ENCODE assay signal across 19 cellular contexts in genomic region chr16:85836706-85837582, GRCh38. TPM values are rescaled to one million over a fixed set of nuclear protein-coding genes. Genes with fewer than 3 reads are reported as not detected.
DNase-seq lines count a peak whose midpoint lies in the region; ATAC-seq, FAIRE-seq and TF ChIP-seq lines count a peak whose summit lies in the region.
"Had no signal": no experiment of that assay in that cellular context is flagged by ENCODE, and none has a peak within 500 bp of the region (broad histone marks: within the 10 kb centered on the region; RNA-seq: fewer than 3 reads in every experiment).

No MANE protein-coding gene starts in this region.

- H3K27me3 Mint-ChIP-seq in activated T-cell treated with anti-CD3 and anti-CD28 coated beads, Interleukin-2, amount 50 U/mL, for 24 hours: peaks cover 49% of the 10 kb centered on the region

- POLR2A ChIA-PET in HepG2 (lab: Yijun Ruan, JAX): no interaction called here

- DNase-seq in right lobe of liver (peak in 2 of 3 donors; percentile 8 to 22), HepG2 (ENCODE audit: low spot score) (no peak), NOMO-1 treated with DMSO at 0.1 percent for 48 hours (lab: John Stamatoyannopoulos, UW; ENCODE audit: unreplicated experiment) (peak; percentile 75), mesenchymal stem cell (no peak), iPS-NIHi7 (ENCODE audit: extremely low spot score) (no peak), anterior cingulate cortex (lab: John Stamatoyannopoulos, UW) (no peak), T-helper 2 cell (no peak)
- no peak for DNase-seq in activated T-cell treated with anti-CD3 and anti-CD28 coated beads, Interleukin-2, amount 50 U/mL, for 24 hours
- DNase-seq: CD4-positive, alpha-beta T cell; DMS79; GM23248; HFFc6; NCI-H1436; NCI-H2029 treated with DMSO at 0.1 percent for 48 hours; NCI-H524 treated with DMSO at 0.1 percent for 48 hours; Right ventricle myocardium superior had no signal

- no peak overlapping the region for H4K8ac ChIP-seq in mesenchymal stem cell (ENCODE audit: low read length)

- no peaks in the 10 kb centered on the region for H3K4me1 ChIP-seq in right lobe of liver
- no peaks in the 10 kb centered on the region for H3K4me1 ChIP-seq in HepG2 (ENCODE audit: insufficient read depth, low read length)
- no peaks in the 10 kb centered on the region for H3K4me1 ChIP-seq in mesenchymal stem cell (ENCODE audit: control insufficient read depth, insufficient read depth, low read depth, low read length)
- H3K4me1 ChIP-seq: A549 had no signal

- no peaks in the 10 kb centered on the region for H3K4me1 Mint-ChIP-seq in activated T-cell treated with anti-CD3 and anti-CD28 coated beads, Interleukin-2, amount 50 U/mL, for 24 hours (ENCODE audit: low read depth)

- no peak overlapping the region for H3K14ac ChIP-seq in mesenchymal stem cell (ENCODE audit: low read length in 2 of 2)

- peak overlapping the region; percentile 63 for H4K91ac ChIP-seq in mesenchymal stem cell (ENCODE audit: low read length)

- no peak for FAIRE-seq in HepG2 (lab: Jason Lieb, UNC)
- FAIRE-seq: A549, GM12878 had no signal

- no peak overlapping the region for H3K4me3 Mint-ChIP-seq in activated T-cell treated with anti-CD3 and anti-CD28 coated beads, Interleukin-2, amount 50 U/mL, for 24 hours
- H3K4me3 Mint-ChIP-seq: CD4-positive, alpha-beta T cell; HFFc6 had no signal

- no peak overlapping the region for H3K27ac ChIP-seq in right lobe of liver
- H3K27ac ChIP-seq in HepG2 (ENCODE audit: extremely low read length, insufficient read depth, low read length): no peak overlapping the region
- no peak overlapping the region for H3K27ac ChIP-seq in mesenchymal stem cell (ENCODE audit: low read length, poor library complexity, severe bottlenecking)
- H3K27ac ChIP-seq: A549, GM23248, KMS-11 had no signal

- no peak overlapping the region for H3K23ac ChIP-seq in mesenchymal stem cell (ENCODE audit: low read length in 2 of 2)

- in situ Hi-C loops in HepG2 (cut with HindIII; ENCODE audit: extremely low pct_ligation_motif_present, low pct_unique_long_range_greater_than_20kb): no loop called here

- no peaks in the 10 kb centered on the region for H3K36me3 ChIP-seq in right lobe of liver
- no peaks in the 10 kb centered on the region for H3K36me3 ChIP-seq in HepG2 (replicated peaks in 1 of 2; ENCODE audit: control insufficient read depth in 1 of 2, insufficient read depth in 2 of 2, low read length in 2 of 2)
- no peaks in the 10 kb centered on the region for H3K36me3 ChIP-seq in mesenchymal stem cell (ENCODE audit: control insufficient read depth in 1 of 2, insufficient read depth in 2 of 2, low read depth in 1 of 2, low read length in 2 of 2)

- no peak for ATAC-seq in right lobe of liver
- ATAC-seq in HepG2: no peak
- ATAC-seq: GM12878 had no signal

- H2BK5ac ChIP-seq in mesenchymal stem cell (ENCODE audit: low read depth, low read length, poor library complexity, severe bottlenecking): no peak overlapping the region

- no peak overlapping the region for H2BK12ac ChIP-seq in mesenchymal stem cell (ENCODE audit: low read length in 2 of 2)

- H3K79me1 ChIP-seq in mesenchymal stem cell (replicated peaks; ENCODE audit: low read length, poor library complexity, severe bottlenecking): no peaks in the 10 kb centered on the region

- H2AFZ ChIP-seq in HepG2 (ENCODE audit: low read length) (no peak overlapping the region), mesenchymal stem cell (ENCODE audit: low read depth, low read length) (no peak overlapping the region)
- H2AFZ ChIP-seq: GM23248 had no signal

- no peaks in the 10 kb centered on the region for H4K20me1 ChIP-seq in HepG2 (ENCODE audit: insufficient read depth, low read length)

- 71% methylated on average over 11 of the region's 24 CpGs for WGBS in right lobe of liver (ENCODE audit: insufficient coverage, low coverage, low lambda C conversion rate, missing lambda C conversion rate)
- 37% methylated on average over 24 of the region's 24 CpGs for WGBS in HepG2 (ENCODE audit: low lambda C conversion rate)
- 85% methylated on average over 23 of the region's 24 CpGs for WGBS in mesenchymal stem cell

- H3K9ac ChIP-seq in HepG2 (ENCODE audit: insufficient read depth, low read depth, low read length) (no peak overlapping the region), mesenchymal stem cell (ENCODE audit: low read length) (no peak overlapping the region)
- H3K9ac ChIP-seq: GM23248, KMS-11 had no signal

- H3K4ac ChIP-seq in mesenchymal stem cell (ENCODE audit: low read depth in 1 of 2, low read length in 2 of 2): no peak overlapping the region

- no peak overlapping the region for H3K27ac Mint-ChIP-seq in activated T-cell treated with anti-CD3 and anti-CD28 coated beads, Interleukin-2, amount 50 U/mL, for 24 hours
- H3K27ac Mint-ChIP-seq: CD4-positive, alpha-beta T cell; HFFc6 had no signal

- no peak overlapping the region for H3K4me3 ChIP-seq in right lobe of liver
- H3K4me3 ChIP-seq in HepG2 (replicated peaks in 1 of 3; ENCODE audit: insufficient read depth in 1 of 3, low read depth in 2 of 3, low read length in 3 of 3): no peak overlapping the region
- no peak overlapping the region for H3K4me3 ChIP-seq in mesenchymal stem cell (ENCODE audit: insufficient read depth in 1 of 2, low read depth in 1 of 2, low read length in 2 of 2)
- H3K4me3 ChIP-seq: A549, GM12878, GM23248 had no signal

- TF ChIP-seq POLR2A in right lobe of liver (IDR thresholded peaks at IDR 0.05): no peak
- no peak for TF ChIP-seq POLR2A in HepG2 (IDR thresholded peaks at IDR 0.05; ENCODE audit: insufficient read depth in 1 of 2, low read depth in 2 of 2, low read length in 2 of 2)

- intact Hi-C loops in right lobe of liver (cut with DNase I) (no loop called here), HepG2 (cut with micrococcal nuclease; ENCODE audit: unreplicated experiment) (no loop called here)

- no peak overlapping the region for H3K18ac ChIP-seq in mesenchymal stem cell (ENCODE audit: low read depth in 1 of 2, low read length in 2 of 2)

- BruUV-seq in HepG2 (replicated peaks; lab: Mats Ljungman, UMichigan): no TSS peak

- TF ChIP-seq RAD21 in HepG2 (CRISPR knock-in tag; IDR thresholded peaks at IDR 0.05): no peak

- no peak overlapping the region for H2BK15ac ChIP-seq in mesenchymal stem cell (ENCODE audit: low read depth, poor library complexity, severe bottlenecking)

- TF ChIP-seq CTCF in right lobe of liver (IDR thresholded peaks at IDR 0.05): no peak
- TF ChIP-seq CTCF in HepG2 (CRISPR knock-in tag; IDR thresholded peaks at IDR 0.05): no peak

- no peaks in the 10 kb centered on the region for H3K9me3 ChIP-seq in right lobe of liver
- H3K9me3 ChIP-seq in HepG2 (ENCODE audit: low read length): no peaks in the 10 kb centered on the region
- no peaks in the 10 kb centered on the region for H3K9me3 ChIP-seq in mesenchymal stem cell (ENCODE audit: control insufficient read depth, low read length)

- H2BK120ac ChIP-seq in mesenchymal stem cell (ENCODE audit: low read depth, low read length): no peak overlapping the region

- no peaks in the 10 kb centered on the region for H3K36me3 Mint-ChIP-seq in activated T-cell treated with anti-CD3 and anti-CD28 coated beads, Interleukin-2, amount 50 U/mL, for 24 hours (ENCODE audit: low read depth)

- TF ChIP-seq EP300 in HepG2 (IDR thresholded peaks at IDR 0.05; ENCODE audit: low read depth in 2 of 2, low read length in 2 of 2) (no peak), HepG2 (CRISPR knock-in tag; IDR thresholded peaks at IDR 0.05; ENCODE audit: borderline replicate concordance) (no peak)

- CTCF ChIA-PET in HepG2 (lab: Yijun Ruan, JAX; ENCODE audit: low intra/inter-chr PET ratio, low total read pairs): no interaction called here

- H3K27me3 ChIP-seq in right lobe of liver (no peaks in the 10 kb centered on the region), HepG2 (ENCODE audit: control insufficient read depth in 1 of 2, insufficient read depth in 2 of 2, low read length in 2 of 2) (peaks cover 14 to 54% of the 10 kb centered on the region in 2 experiments; a peak in 4 of 5 replicates), mesenchymal stem cell (ENCODE audit: control insufficient read depth in 1 of 2, insufficient read depth in 1 of 2, low read length in 2 of 2) (peaks cover 4 to 45% of the 10 kb centered on the region in 2 experiments)

- no peak overlapping the region for H2AK5ac ChIP-seq in mesenchymal stem cell (ENCODE audit: low read length, severe bottlenecking)

- no peaks in the 10 kb centered on the region for H3K79me2 ChIP-seq in HepG2 (ENCODE audit: insufficient read depth, low read length)

- H3K4me2 ChIP-seq in HepG2 (ENCODE audit: low read depth, low read length) (no peak overlapping the region), mesenchymal stem cell (ENCODE audit: low read length, poor library complexity, severe bottlenecking) (no peak overlapping the region)
- H3K4me2 ChIP-seq: A549, KMS-11 had no signal

- peaks cover 2% of the 10 kb centered on the region for H3K9me3 Mint-ChIP-seq in activated T-cell treated with anti-CD3 and anti-CD28 coated beads, Interleukin-2, amount 50 U/mL, for 24 hours
- H3K9me3 Mint-ChIP-seq: CD4-positive, alpha-beta T cell had no signal

RNA-seq across cellular contexts. Expression of gene COX4I1, which starts 37.4 kb away (rescaled TPM):
- total RNA-seq in right lobe of liver (100 to 1,000 TPM; 247 to 417 (median 303) TPM), HepG2 (2016; rRNA removed; fragmentation: Illumina TruSeq; extraction: Trizol) (631 and 658 TPM in 2 replicates)
- total RNA-seq in HepG2 (2016; cell fraction: cytosol; rRNA removed; fragmentation: Illumina TruSeq; extraction: Trizol; ENCODE audit: low read depth): 381 and 407 TPM in 2 replicates
- total RNA-seq in HepG2 (2016; cell fraction: insoluble cytoplasmic fraction; rRNA removed; fragmentation: Illumina TruSeq; extraction: Trizol): 648 and 655 TPM in 2 replicates
- 496 and 528 TPM in 2 replicates for total RNA-seq in HepG2 (2016; cell fraction: membrane; rRNA removed; fragmentation: Illumina TruSeq; extraction: Trizol)
- 310 and 337 TPM in 2 replicates for total RNA-seq in HepG2 (2016; cell fraction: nucleus; rRNA removed; fragmentation: Illumina TruSeq; extraction: Trizol)
- 838 and 902 TPM in 2 replicates for polyA plus RNA-seq in HepG2 (2011; rRNA removed)
- polyA plus RNA-seq in HepG2 (2011; cell fraction: cytosol; rRNA removed): 1,053 and 1,212 TPM in 2 replicates
- polyA plus RNA-seq in HepG2 (2011; cell fraction: nucleus; rRNA removed): 388 and 389 TPM in 2 replicates
- polyA plus RNA-seq in HepG2 (2012): 443 and 505 TPM in 2 replicates
- 414 and 464 TPM in 2 replicates for polyA plus RNA-seq in HepG2 (2016; cell fraction: cytosol; fragmentation: Illumina TruSeq; extraction: Trizol; ENCODE audit: low read depth)
- polyA plus RNA-seq in HepG2 (2016; cell fraction: insoluble cytoplasmic fraction; fragmentation: Illumina TruSeq; extraction: Trizol; ENCODE audit: low read depth): 675 and 705 TPM in 2 replicates
- polyA plus RNA-seq in HepG2 (2016; cell fraction: membrane; fragmentation: Illumina TruSeq; extraction: Trizol; ENCODE audit: low read depth): 456 and 498 TPM in 2 replicates
- polyA plus RNA-seq in HepG2 (2016; cell fraction: nucleus; fragmentation: Illumina TruSeq; extraction: Trizol; ENCODE audit: insufficient read depth, low read depth): 604 and 614 TPM in 2 replicates
- polyA minus RNA-seq in HepG2 (2011; rRNA and poly(A)+ RNA removed; ENCODE audit: low replicate concordance): 364 and 524 TPM in 2 replicates
- 143 and 144 TPM in 2 replicates for polyA minus RNA-seq in HepG2 (2011; cell fraction: cytosol; rRNA and poly(A)+ RNA removed)
- 99.5 and 129 TPM in 2 replicates for polyA minus RNA-seq in HepG2 (2011; cell fraction: nucleus; rRNA and poly(A)+ RNA removed)
- 933 TPM for polyA plus RNA-seq in mesenchymal stem cell (2013, experiment 1 of 2)
- 903 TPM for polyA plus RNA-seq in mesenchymal stem cell (2013, experiment 2 of 2)

RNA-seq across cellular contexts. Expression of gene EMC8, which starts 37.6 kb away (rescaled TPM):
- total RNA-seq in right lobe of liver: 10 to 100 TPM in 5 of 6 experiments, 1 to 10 TPM in 1; 9.2 to 22.4 (median 12.1) TPM
- total RNA-seq in HepG2 (2016; rRNA removed; fragmentation: Illumina TruSeq; extraction: Trizol): 47.6 and 55.0 TPM in 2 replicates
- 56.6 and 69.3 TPM in 2 replicates for total RNA-seq in HepG2 (2016; cell fraction: cytosol; rRNA removed; fragmentation: Illumina TruSeq; extraction: Trizol; ENCODE audit: low read depth)
- 42.9 and 52.9 TPM in 2 replicates for total RNA-seq in HepG2 (2016; cell fraction: insoluble cytoplasmic fraction; rRNA removed; fragmentation: Illumina TruSeq; extraction: Trizol)
- 53.7 and 67.6 TPM in 2 replicates for total RNA-seq in HepG2 (2016; cell fraction: membrane; rRNA removed; fragmentation: Illumina TruSeq; extraction: Trizol)
- total RNA-seq in HepG2 (2016; cell fraction: nucleus; rRNA removed; fragmentation: Illumina TruSeq; extraction: Trizol): 34.0 and 36.1 TPM in 2 replicates
- polyA plus RNA-seq in HepG2 (2011; rRNA removed): 71.6 and 76.0 TPM in 2 replicates
- polyA plus RNA-seq in HepG2 (2011; cell fraction: cytosol; rRNA removed): 60.8 and 68.0 TPM in 2 replicates
- 45.9 and 50.4 TPM in 2 replicates for polyA plus RNA-seq in HepG2 (2011; cell fraction: nucleus; rRNA removed)
- 29.9 and 30.5 TPM in 2 replicates for polyA plus RNA-seq in HepG2 (2012)
- polyA plus RNA-seq in HepG2 (2016; cell fraction: cytosol; fragmentation: Illumina TruSeq; extraction: Trizol; ENCODE audit: low read depth): 65.3 and 83.6 TPM in 2 replicates
- 58.1 and 66.0 TPM in 2 replicates for polyA plus RNA-seq in HepG2 (2016; cell fraction: insoluble cytoplasmic fraction; fragmentation: Illumina TruSeq; extraction: Trizol; ENCODE audit: low read depth)
- polyA plus RNA-seq in HepG2 (2016; cell fraction: membrane; fragmentation: Illumina TruSeq; extraction: Trizol; ENCODE audit: low read depth): 59.1 and 73.6 TPM in 2 replicates
- 69.1 and 78.6 TPM in 2 replicates for polyA plus RNA-seq in HepG2 (2016; cell fraction: nucleus; fragmentation: Illumina TruSeq; extraction: Trizol; ENCODE audit: insufficient read depth, low read depth)
- 61.8 and 82.3 TPM in 2 replicates for polyA minus RNA-seq in HepG2 (2011; rRNA and poly(A)+ RNA removed; ENCODE audit: low replicate concordance)
- 27.0 and 43.3 TPM in 2 replicates for polyA minus RNA-seq in HepG2 (2011; cell fraction: cytosol; rRNA and poly(A)+ RNA removed)
- polyA minus RNA-seq in HepG2 (2011; cell fraction: nucleus; rRNA and poly(A)+ RNA removed): 44.0 and 45.6 TPM in 2 replicates
- polyA plus RNA-seq in mesenchymal stem cell (2013, experiment 1 of 2): 26.5 TPM
- polyA plus RNA-seq in mesenchymal stem cell (2013, experiment 2 of 2): 26.0 TPM

Comparison
In these comparisons a context has a peak if more than half of its experiments do, and no peak if none do; other contexts are left out.
1. DNase-seq: peak in right lobe of liver (2 of 3) and NOMO-1 treated with DMSO at 0.1 percent for 48 hours (single experiment); none in HepG2 (single experiment), mesenchymal stem cell (single experiment), iPS-NIHi7 (single experiment), anterior cingulate cortex (0 of 58), activated T-cell treated with anti-CD3 and anti-CD28 coated beads, Interleukin-2, amount 50 U/mL, for 24 hours (single experiment) and T-helper 2 cell (0 of 5).